In genomic region chr22:24803064-24803542, GRCh38 we compare ENCODE assay signal across 8 cellular contexts. TPM values are rescaled to one million over a fixed set of nuclear protein-coding genes. Genes with fewer than 3 reads are reported as not detected.
DNase-seq lines count a peak whose midpoint lies in the region; ATAC-seq and TF ChIP-seq lines count a peak whose summit lies in the region.

No MANE protein-coding gene starts in this region.

- TF ChIP-seq CTCF in esophagus squamous epithelium (IDR thresholded peaks at IDR 0.05) (peak; percentile 33 to 95 (median 77)), type B pancreatic cell (conservative IDR thresholded peaks at IDR 0.05) (peak; percentile 91)

- no peak overlapping the region for H3K27ac ChIP-seq in esophagus squamous epithelium

- intact Hi-C loops in esophagus squamous epithelium (cut with DNase I): no loop called here

- no peaks in the 10 kb centered on the region for H3K9me3 Mint-ChIP-seq in type B pancreatic cell

- no peak for TF ChIP-seq POLR2A in esophagus squamous epithelium (IDR thresholded peaks at IDR 0.05)

- H3K36me3 Mint-ChIP-seq in type B pancreatic cell: no peaks in the 10 kb centered on the region

- H3K4me3 Mint-ChIP-seq in type B pancreatic cell: no peak overlapping the region

- WGBS in esophagus squamous epithelium, 2 donors: 66 to 77% methylated on average over 3 of the region's 3 CpGs

- peaks cover 10% of the 10 kb centered on the region for H3K4me1 Mint-ChIP-seq in type B pancreatic cell (ENCODE audit: unreplicated experiment)

- no peak overlapping the region for H3K27ac Mint-ChIP-seq in type B pancreatic cell

- no peak overlapping the region for H3K4me3 ChIP-seq in esophagus squamous epithelium

- no peak for ATAC-seq in HG03469 (IDR thresholded peaks at IDR 0.05; ENCODE audit: unreplicated experiment)

- peaks cover 0 to 9% (median 0%) of the 10 kb centered on the region in 4 donors for H3K27me3 ChIP-seq in esophagus squamous epithelium

- peaks cover 6 to 20% (median 10%) of the 10 kb centered on the region in 3 donors for H3K4me1 ChIP-seq in esophagus squamous epithelium

- H3K36me3 ChIP-seq in esophagus squamous epithelium: no peaks in the 10 kb centered on the region

- peaks cover 4% of the 10 kb centered on the region for H3K27me3 Mint-ChIP-seq in type B pancreatic cell

- H3K9me3 ChIP-seq in esophagus squamous epithelium: no peaks in the 10 kb centered on the region

- DNase-seq in NCI-H146 (lab: John Stamatoyannopoulos, UW): peak; percentile 59
- no peak for DNase-seq in NCI-H146 treated with DMSO at 0.1 percent for 48 hours (lab: John Stamatoyannopoulos, UW; ENCODE audit: unreplicated experiment)
- peak; percentile 52 for DNase-seq in NAMALWA (ENCODE audit: low spot score)
- peak; percentile 63 for DNase-seq in activated CD8-positive, alpha-beta memory T cell treated with anti-CD3 and anti-CD28 coated beads, Interleukin-2, amount 50 U/mL, for 4 hours
- DNase-seq in esophagus squamous epithelium (lab: John Stamatoyannopoulos, UW): no peak
- DNase-seq in nucleus accumbens (lab: John Stamatoyannopoulos, UW): peak in 32 of 56 donors; percentile 5 to 72 (median 28)
- DNase-seq in type B pancreatic cell (ENCODE audit: extremely low spot score, unreplicated experiment): no peak

RNA-seq across cellular contexts. Expression of gene SGSM1, which starts 2.9 kb away (rescaled TPM):
- under 1 TPM; 0.09 to 0.57 (median 0.18) TPM for total RNA-seq in esophagus squamous epithelium
- 3.7 and 5.1 TPM in 2 replicates for total RNA-seq in type B pancreatic cell (ENCODE audit: low replicate concordance)

RNA-seq across cellular contexts. Expression of gene PIWIL3, which starts 28.6 kb away (rescaled TPM):
- total RNA-seq in esophagus squamous epithelium (not detected), type B pancreatic cell (ENCODE audit: low replicate concordance) (not detected in 2 replicates)

Comparison
In these comparisons a context has a peak if more than half of its experiments do, and no peak if none do; other contexts are left out.
1. DNase-seq: peak in NCI-H146 (single experiment), NAMALWA (single experiment), activated CD8-positive, alpha-beta memory T cell treated with anti-CD3 and anti-CD28 coated beads, Interleukin-2, amount 50 U/mL, for 4 hours (single experiment) and nucleus accumbens (32 of 56); none in NCI-H146 treated with DMSO at 0.1 percent for 48 hours (single experiment), esophagus squamous epithelium (single experiment) and type B pancreatic cell (single experiment).